Comparison of ENCODE assay signal across 8 cellular contexts in genomic region chr16:86252596-86252995, GRCh38.
DNase-seq lines count a peak whose midpoint lies in the region; ATAC-seq and TF ChIP-seq lines count a peak whose summit lies in the region.

No MANE protein-coding gene starts in this region.

- DNase-seq in right atrium auricular region (ENCODE audit: low spot score) (peak; percentile 42), Right ventricle myocardium inferior (ENCODE audit: missing footprints) (no peak), OCI-LY7 (ENCODE audit: low spot score) (peak; percentile 3), fibroblast of mammary gland (ENCODE audit: low read depth) (peak; percentile 43), NK-92 (lab: John Stamatoyannopoulos, UW; ENCODE audit: unreplicated experiment) (no peak), NCI-H774 (lab: John Stamatoyannopoulos, UW) (no peak)

- no peaks in the 10 kb centered on the region for H4K20me1 ChIP-seq in OCI-LY7 (ENCODE audit: insufficient read depth, low read length)

- H3K36me3 ChIP-seq in right atrium auricular region (no peaks in the 10 kb centered on the region), OCI-LY7 (ENCODE audit: insufficient read depth, low read length) (no peaks in the 10 kb centered on the region)

- POLR2A ChIA-PET in OCI-LY7 (lab: Charles Lee): interaction anchor here (0.7 kb wide), 1 partner anchor 236 kb away, joined by 3 read pairs; no protein-coding TSS in a partner anchor

- H3K9me3 ChIP-seq in right atrium auricular region (peaks cover 0 to 21% of the 10 kb centered on the region in 2 donors), OCI-LY7 (ENCODE audit: low read length) (no peaks in the 10 kb centered on the region)

- no peaks in the 10 kb centered on the region for H3K79me2 ChIP-seq in OCI-LY7 (ENCODE audit: insufficient read depth, low read depth, low read length)

- CTCF ChIA-PET in OCI-LY7 (lab: Charles Lee; ENCODE audit: unreplicated experiment): no interaction called here

- no TSS peak for BruUV-seq in OCI-LY7 (replicated peaks; lab: Mats Ljungman, UMichigan)

- no peaks in the 10 kb centered on the region for H3K9me2 ChIP-seq in OCI-LY7 (ENCODE audit: insufficient read depth, low read length)

- H3K4me1 ChIP-seq in right atrium auricular region: no peaks in the 10 kb centered on the region
- no peaks in the 10 kb centered on the region for H3K4me1 ChIP-seq in OCI-LY7 (ENCODE audit: insufficient read depth, low read length, poor library complexity, severe bottlenecking)

- H3K4me3 ChIP-seq in right atrium auricular region (no peak overlapping the region), OCI-LY7 (ENCODE audit: low read depth, low read length, poor library complexity, severe bottlenecking) (no peak overlapping the region), fibroblast of mammary gland (ENCODE audit: control insufficient read depth, low read depth, low read length) (no peak overlapping the region)

- no peak for ATAC-seq in Right ventricle myocardium inferior
- no peak for ATAC-seq in HG03045 (IDR thresholded peaks at IDR 0.05; ENCODE audit: unreplicated experiment)
- no peak for ATAC-seq in HG03460 (IDR thresholded peaks at IDR 0.05; ENCODE audit: unreplicated experiment)

- H3K27me3 ChIP-seq in right atrium auricular region: no peaks in the 10 kb centered on the region

- intact Hi-C loops in Right ventricle myocardium inferior (cut with DNase I) (loop anchor here (5.0 kb wide), 1 partner anchor 270 kb away; no protein-coding TSS in a partner anchor), OCI-LY7 (cut with micrococcal nuclease; ENCODE audit: unreplicated experiment) (no loop called here)

- TF ChIP-seq CTCF in right atrium auricular region (IDR thresholded peaks at IDR 0.05): peak in 1 of 2 donors; percentile 42
- TF ChIP-seq CTCF in OCI-LY7 (conservative IDR thresholded peaks at IDR 0.05; ENCODE audit: low read length): peak; percentile 61
- TF ChIP-seq CTCF in fibroblast of mammary gland (conservative IDR thresholded peaks at IDR 0.05; ENCODE audit: control insufficient read depth, insufficient read depth, low read depth, low read length): peak; percentile 64

- H3K27ac ChIP-seq in right atrium auricular region (no peak overlapping the region), OCI-LY7 (ENCODE audit: low read depth, low read length, poor library complexity, severe bottlenecking) (no peak overlapping the region)

- H3K4me2 ChIP-seq in OCI-LY7 (ENCODE audit: low read length): no peak overlapping the region

- no peak overlapping the region for H2AFZ ChIP-seq in OCI-LY7 (ENCODE audit: low read length)

Comparison
In these comparisons a context has a peak if more than half of its experiments do, and no peak if none do; other contexts are left out.
1. DNase-seq: peak in right atrium auricular region (single experiment), OCI-LY7 (single experiment) and fibroblast of mammary gland (single experiment); none in Right ventricle myocardium inferior (single experiment), NK-92 (single experiment) and NCI-H774 (single experiment).